8 cellular contexts compared by ENCODE assay signal in the genomic region with DNA sequence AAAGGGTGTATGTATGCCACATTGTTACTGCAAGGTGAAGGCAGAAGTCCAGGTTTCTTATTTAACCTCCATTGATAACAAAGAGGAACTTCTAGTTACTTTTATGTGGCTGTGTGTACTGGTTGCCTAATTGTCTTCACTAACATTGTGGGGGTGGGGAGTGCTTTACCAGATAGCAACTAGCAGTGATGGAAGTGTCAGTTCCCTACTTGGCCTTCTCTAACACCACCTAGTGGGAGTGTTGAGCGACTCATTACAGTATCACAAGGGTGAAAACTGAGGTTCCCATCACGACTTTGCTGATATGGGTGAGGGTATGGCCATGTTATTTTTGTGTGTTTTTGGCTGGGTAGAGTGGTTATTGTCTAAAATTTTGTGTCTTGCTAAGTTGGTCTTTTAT.
DNase-seq lines count a peak whose midpoint lies in the region; ATAC-seq and TF ChIP-seq lines count a peak whose summit lies in the region.
"Had no signal": no experiment of that assay in that cellular context is flagged by ENCODE, and none has a peak within 500 bp of the region (broad histone marks: within the 10 kb centered on the region; RNA-seq: fewer than 3 reads in every experiment).

No MANE protein-coding gene starts in this region.

- intact Hi-C loops in upper lobe of right lung (cut with DNase I) = no loop called here

- H3K4me1 Mint-ChIP-seq in endothelial cell (ENCODE audit: unreplicated experiment) = peaks cover 4% of the 10 kb centered on the region
- H3K4me1 Mint-ChIP-seq in activated T-cell treated with anti-CD3 and anti-CD28 coated beads, Interleukin-2, amount 50 U/mL, for 24 hours (ENCODE audit: low read depth) = no peaks in the 10 kb centered on the region
- H3K4me1 Mint-ChIP-seq: naive B cell had no signal

- H3K9me3 ChIP-seq in upper lobe of right lung = no peaks in the 10 kb centered on the region

- peak; percentile 27 for TF ChIP-seq CTCF in endothelial cell (IDR thresholded peaks at IDR 0.05; ENCODE audit: unreplicated experiment)
- TF ChIP-seq CTCF in upper lobe of right lung (IDR thresholded peaks at IDR 0.05) = peak; percentile 26

- no peaks in the 10 kb centered on the region for H3K27me3 ChIP-seq in upper lobe of right lung

- no peak overlapping the region for H3K4me3 Mint-ChIP-seq in endothelial cell (ENCODE audit: unreplicated experiment)
- H3K4me3 Mint-ChIP-seq in activated T-cell treated with anti-CD3 and anti-CD28 coated beads, Interleukin-2, amount 50 U/mL, for 24 hours = no peak overlapping the region
- H3K4me3 Mint-ChIP-seq: naive B cell had no signal

- H3K27ac Mint-ChIP-seq in endothelial cell (ENCODE audit: unreplicated experiment) = no peak overlapping the region
- H3K27ac Mint-ChIP-seq in activated T-cell treated with anti-CD3 and anti-CD28 coated beads, Interleukin-2, amount 50 U/mL, for 24 hours = no peak overlapping the region
- H3K27ac Mint-ChIP-seq: naive B cell had no signal

- no peak overlapping the region for H3K27ac ChIP-seq in upper lobe of right lung

- H3K27me3 Mint-ChIP-seq in endothelial cell (ENCODE audit: unreplicated experiment) = no peaks in the 10 kb centered on the region
- H3K27me3 Mint-ChIP-seq in activated T-cell treated with anti-CD3 and anti-CD28 coated beads, Interleukin-2, amount 50 U/mL, for 24 hours = no peaks in the 10 kb centered on the region
- H3K27me3 Mint-ChIP-seq: naive B cell had no signal

- H3K9me3 Mint-ChIP-seq in endothelial cell (ENCODE audit: unreplicated experiment) = no peaks in the 10 kb centered on the region
- H3K9me3 Mint-ChIP-seq in activated T-cell treated with anti-CD3 and anti-CD28 coated beads, Interleukin-2, amount 50 U/mL, for 24 hours = peaks cover 5% of the 10 kb centered on the region

- H3K36me3 ChIP-seq in upper lobe of right lung = no peaks in the 10 kb centered on the region

- ATAC-seq in GM18519 (IDR thresholded peaks at IDR 0.05; ENCODE audit: low FRiP score, unreplicated experiment) = peak; percentile 99
- ATAC-seq in HG02678 (IDR thresholded peaks at IDR 0.05; ENCODE audit: unreplicated experiment) = peak; percentile 77
- peak; percentile 89 for ATAC-seq in upper lobe of right lung

- no peak overlapping the region for H3K4me3 ChIP-seq in upper lobe of right lung

- no peaks in the 10 kb centered on the region for H3K36me3 Mint-ChIP-seq in endothelial cell (ENCODE audit: low read depth, unreplicated experiment)
- H3K36me3 Mint-ChIP-seq in activated T-cell treated with anti-CD3 and anti-CD28 coated beads, Interleukin-2, amount 50 U/mL, for 24 hours (ENCODE audit: low read depth) = no peaks in the 10 kb centered on the region

- H3K4me1 ChIP-seq in upper lobe of right lung = no peaks in the 10 kb centered on the region

- DNase-seq in NCI-H146 (lab: John Stamatoyannopoulos, UW) = peak; percentile 50
- peak; percentile 13 for DNase-seq in endothelial cell (ENCODE audit: low spot score)
- DNase-seq in upper lobe of right lung = no peak
- DNase-seq in activated T-cell treated with anti-CD3 and anti-CD28 coated beads, Interleukin-2, amount 50 U/mL, for 24 hours = no peak
- DNase-seq in activated T-cell treated with anti-CD3 and anti-CD28 coated beads, Interleukin-2, amount 50 U/mL, for 48 hours = no peak
- DNase-seq: naive B cell had no signal

Comparison
In these comparisons a context has a peak if more than half of its experiments do, and no peak if none do; other contexts are left out.
1. DNase-seq: peak in NCI-H146 (single experiment) and endothelial cell (single experiment); none in upper lobe of right lung (single experiment), activated T-cell treated with anti-CD3 and anti-CD28 coated beads, Interleukin-2, amount 50 U/mL, for 24 hours (single experiment) and activated T-cell treated with anti-CD3 and anti-CD28 coated beads, Interleukin-2, amount 50 U/mL, for 48 hours (0 of 2).
2. Peak in every context shown above with its lines, with median percentiles within 50 percentile points of each other: ATAC-seq.